1 cellular context compared by ENCODE assay signal in genomic region chr13:27665333-27665732, GRCh38.
TF ChIP-seq lines count a peak whose summit lies in the region.

No MANE protein-coding gene starts in this region.

TF ChIP-seq in K562, 482 proteins besides CTCF, POLR2A, EP300 and RAD21:
- TF ChIP-seq ZBTB1 (CRISPR knock-in tag; IDR thresholded peaks at IDR 0.05; ENCODE audit: borderline replicate concordance, low read depth) (no peak), WHSC1 (IDR thresholded peaks at IDR 0.05; ENCODE audit: low read length) (no peak), SP1 (CRISPR knock-in tag; IDR thresholded peaks at IDR 0.05) (no peak), TCF7L2 (IDR thresholded peaks at IDR 0.05; ENCODE audit: low read depth, low read length) (no peak), FOXJ3 (CRISPR knock-in tag; IDR thresholded peaks at IDR 0.05) (no peak), ZBTB12 (CRISPR knock-in tag; IDR thresholded peaks at IDR 0.05) (no peak), CC2D1A (IDR thresholded peaks at IDR 0.05) (no peak)
